In the genomic region with DNA sequence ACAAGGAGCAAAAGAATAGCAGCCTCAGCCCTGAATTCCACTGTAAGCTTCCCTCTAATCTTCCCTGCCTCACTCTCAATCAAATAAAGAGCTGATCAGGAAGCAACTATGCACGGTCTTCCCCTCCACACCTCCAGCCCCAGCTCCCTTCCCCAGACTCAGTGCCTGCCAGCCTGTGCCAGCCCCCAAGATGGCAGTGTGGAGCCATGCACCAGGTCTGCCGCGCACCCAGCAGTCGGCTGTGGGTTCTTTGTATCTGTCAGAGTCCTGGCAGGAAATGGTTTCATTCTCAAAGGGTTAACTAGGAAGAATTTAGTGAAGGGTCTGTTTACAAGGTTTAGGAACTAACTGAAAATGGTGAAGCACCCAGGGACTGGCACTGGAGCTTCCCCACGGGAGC, we compare ENCODE assay signal across 8 cellular contexts.
A peak's percentile ranks its signal among the peaks of the same experiment; 100 is the strongest.
DNase-seq lines count a peak whose midpoint lies in the region; ATAC-seq, FAIRE-seq and TF ChIP-seq lines count a peak whose summit lies in the region.
"Not testable (repeated sequence)": the region's sequence is repeated elsewhere in the genome, so short reads cannot be mapped to it uniquely, and the experiment has no call there.

No MANE protein-coding gene starts in this region.

- not testable (repeated sequence) for H3K79me2 ChIP-seq in DND-41 (ENCODE audit: insufficient read depth, low read length); mammary epithelial cell (ENCODE audit: insufficient read depth, low read length); osteoblast (ENCODE audit: insufficient read depth, low read length)

- not testable (repeated sequence) for H3K36me3 Mint-ChIP-seq in activated CD8-positive, alpha-beta T cell treated with anti-CD3 and anti-CD28 coated beads for 36 hours (ENCODE audit: low read depth)

- H3K9me3 ChIP-seq in DND-41 (ENCODE audit: insufficient read depth, low read length, severe bottlenecking); MG63; mammary epithelial cell (replicated peaks; ENCODE audit: insufficient read depth, low read length); osteoblast (ENCODE audit: low read depth, low read length): not testable (repeated sequence)

- H3K4me2 ChIP-seq in DND-41 (ENCODE audit: insufficient read depth, low read length), result peak overlapping the region; percentile 34; the same call in 1 of the 2 replicates
- not testable (repeated sequence) for H3K4me2 ChIP-seq in mammary epithelial cell (ENCODE audit: insufficient read depth, low read depth, low read length)
- H3K4me2 ChIP-seq in osteoblast (ENCODE audit: insufficient read depth, low read length), result peak overlapping the region; percentile 51

- not testable (repeated sequence) for H3K27ac Mint-ChIP-seq in activated CD8-positive, alpha-beta T cell treated with anti-CD3 and anti-CD28 coated beads for 36 hours; stimulated activated naive CD8-positive, alpha-beta T cell treated with anti-CD3 and anti-CD28 coated beads, Interleukin-15, amount 100 ng/mL, for 72 hours

- not testable (repeated sequence) for H3K9me3 Mint-ChIP-seq in activated CD8-positive, alpha-beta T cell treated with anti-CD3 and anti-CD28 coated beads for 36 hours; stimulated activated naive CD8-positive, alpha-beta T cell treated with anti-CD3 and anti-CD28 coated beads, Interleukin-15, amount 100 ng/mL, for 72 hours

- not testable (repeated sequence) for H3K4me1 Mint-ChIP-seq in activated CD8-positive, alpha-beta T cell treated with anti-CD3 and anti-CD28 coated beads for 36 hours (ENCODE audit: low read depth); stimulated activated naive CD8-positive, alpha-beta T cell treated with anti-CD3 and anti-CD28 coated beads, Interleukin-15, amount 100 ng/mL, for 72 hours

- H3K4me3 Mint-ChIP-seq in activated CD8-positive, alpha-beta T cell treated with anti-CD3 and anti-CD28 coated beads for 36 hours; stimulated activated naive CD8-positive, alpha-beta T cell treated with anti-CD3 and anti-CD28 coated beads, Interleukin-15, amount 100 ng/mL, for 72 hours: not testable (repeated sequence)

- H2AFZ ChIP-seq in DND-41 (ENCODE audit: low read depth, low read length), result peak overlapping the region; percentile 54
- peak overlapping the region; percentile 74 for H2AFZ ChIP-seq in mammary epithelial cell (ENCODE audit: low read depth, low read length)
- not testable (repeated sequence) for H2AFZ ChIP-seq in osteoblast (ENCODE audit: low read length)

- 0% methylated on average over 2 of the region's 5 CpGs for WGBS in mammary epithelial cell (ENCODE audit: low coverage, missing lambda C conversion rate)

- dilution Hi-C loops in mammary epithelial cell (cut with HindIII; ENCODE audit: low sequenced_read_pairs), result not testable (repeated sequence)

- not testable (repeated sequence) for H3K4me3 ChIP-seq in DND-41 (ENCODE audit: low read depth in 1 of 2, low read length in 2 of 2); MG63; mammary epithelial cell (replicated peaks in 1 of 3; ENCODE audit: insufficient read depth in 1 of 3, low read depth in 2 of 3, low read length in 3 of 3); osteoblast (ENCODE audit: insufficient read depth, low read length)

- H3K9ac ChIP-seq in DND-41 (ENCODE audit: low read depth, low read length); mammary epithelial cell (ENCODE audit: insufficient read depth, low read length): not testable (repeated sequence)

- H3K27me3 Mint-ChIP-seq in activated CD8-positive, alpha-beta T cell treated with anti-CD3 and anti-CD28 coated beads for 36 hours; stimulated activated naive CD8-positive, alpha-beta T cell treated with anti-CD3 and anti-CD28 coated beads, Interleukin-15, amount 100 ng/mL, for 72 hours: not testable (repeated sequence)

- H3K27me3 ChIP-seq in DND-41 (ENCODE audit: insufficient read depth, low read length, poor library complexity); MG63; mammary epithelial cell (ENCODE audit: insufficient read depth, low read length); osteoblast (ENCODE audit: insufficient read depth, low read length): not testable (repeated sequence)

- H3K27ac ChIP-seq in DND-41 (ENCODE audit: low read length); mammary epithelial cell (ENCODE audit: insufficient read depth, low read depth, low read length); osteoblast (ENCODE audit: low read depth, low read length): not testable (repeated sequence)

- not testable (repeated sequence) for BruUV-seq in mammary epithelial cell (replicated peaks; lab: Mats Ljungman, UMichigan)

- not testable (repeated sequence) for H4K20me1 ChIP-seq in DND-41 (ENCODE audit: insufficient read depth, low read length); mammary epithelial cell (ENCODE audit: insufficient read depth, low read length); osteoblast (ENCODE audit: insufficient read depth, low read length)

- CTCF ChIA-PET in activated CD8-positive, alpha-beta T cell treated with anti-CD3 and anti-CD28 coated beads for 36 hours (lab: Charles Lee), result interaction anchor here (0.5 to 1.5 kb wide), 7 partner anchors 11 to 319 kb away, joined by 3 to 5 read pairs (median 4); no protein-coding TSS in a partner anchor
- CTCF ChIA-PET in mammary epithelial cell (lab: Charles Lee; ENCODE audit: low non-redundant PET), result interaction anchor here (0.6 kb wide), 1 partner anchor 261 kb away, joined by 5 read pairs; the partner anchor contains the start of gene METTL14

- H3K36me3 ChIP-seq in DND-41 (ENCODE audit: insufficient read depth, low read length); MG63; mammary epithelial cell (ENCODE audit: insufficient read depth, low read length); osteoblast (ENCODE audit: insufficient read depth, low read length): not testable (repeated sequence)

- intact Hi-C loops in activated CD8-positive, alpha-beta T cell treated with anti-CD3 and anti-CD28 coated beads for 36 hours (cut with micrococcal nuclease); left ventricle myocardium superior (cut with micrococcal nuclease): not testable (repeated sequence)
- intact Hi-C loops in mammary epithelial cell (cut with micrococcal nuclease), result loop anchor here (10.0 kb wide), 1 partner anchor 81 kb away; no protein-coding TSS in a partner anchor

- ATAC-seq in DND-41 (ENCODE audit: insufficient read depth, low read depth); activated CD8-positive, alpha-beta T cell treated with anti-CD3 and anti-CD28 coated beads for 36 hours; left ventricle myocardium superior; stimulated activated naive CD8-positive, alpha-beta T cell treated with anti-CD3 and anti-CD28 coated beads, Interleukin-15, amount 100 ng/mL, for 72 hours: not testable (repeated sequence)

- in situ Hi-C loops in mammary epithelial cell (cut with MboI; ENCODE audit: low sequenced_read_pairs in 2 of 2), result not testable (repeated sequence)

- peak; percentile 83 for DNase-seq in DND-41
- peak; percentile 78 for DNase-seq in MG63
- DNase-seq in RCC 7860 (ENCODE audit: low spot score), result peak; percentile 29
- peak; percentile 69 for DNase-seq in activated CD8-positive, alpha-beta T cell treated with anti-CD3 and anti-CD28 coated beads for 36 hours
- peak; percentile 39 for DNase-seq in mammary epithelial cell
- peak; percentile 62 for DNase-seq in left ventricle myocardium superior
- DNase-seq in osteoblast (ENCODE audit: insufficient read length, low spot score, missing footprints), result peak; percentile 25
- peak; percentile 39 to 69 for DNase-seq in stimulated activated naive CD8-positive, alpha-beta T cell treated with anti-CD3 and anti-CD28 coated beads, Interleukin-15, amount 100 ng/mL, for 72 hours

- TF ChIP-seq CTCF in DND-41 (IDR thresholded peaks at IDR 0.05; ENCODE audit: borderline replicate concordance, extremely low read depth, low read length, poor library complexity, severe bottlenecking) (peak; percentile 60), mammary epithelial cell (conservative IDR thresholded peaks at IDR 0.05 in 1 of 2, IDR thresholded peaks at IDR 0.05 in 1 of 2; ENCODE audit: extremely low read depth in 1 of 2, insufficient read depth in 1 of 2, low read depth in 1 of 2, low read length in 2 of 2) (peak; percentile 44 to 64), osteoblast (IDR thresholded peaks at IDR 0.05; ENCODE audit: extremely low read depth, low read depth, low read length) (peak; percentile 43)
- peak; percentile 37 for TF ChIP-seq CTCF in activated CD8-positive, alpha-beta T cell treated with anti-CD3 and anti-CD28 coated beads for 36 hours (IDR thresholded peaks at IDR 0.05)

- FAIRE-seq in RCC 7860 (lab: Jason Lieb, UNC), result not testable (repeated sequence)

- POLR2A ChIA-PET in activated CD8-positive, alpha-beta T cell treated with anti-CD3 and anti-CD28 coated beads for 36 hours (lab: Charles Lee), result not testable (repeated sequence)

- H3K4me1 ChIP-seq in DND-41 (ENCODE audit: insufficient read depth, low read length); mammary epithelial cell (ENCODE audit: insufficient read depth, low read length); osteoblast (ENCODE audit: insufficient read depth, low read length): not testable (repeated sequence)

Comparison
In these comparisons a context has a peak if more than half of its experiments do, and no peak if none do; other contexts are left out.
1. DNase-seq: peak in every context shown above with its lines; median percentile 83 in DND-41; 78 in MG63; 69 in activated CD8-positive, alpha-beta T cell treated with anti-CD3 and anti-CD28 coated beads for 36 hours; 62 in left ventricle myocardium superior; 54 in stimulated activated naive CD8-positive, alpha-beta T cell treated with anti-CD3 and anti-CD28 coated beads, Interleukin-15, amount 100 ng/mL, for 72 hours; 39 in mammary epithelial cell; 29 in RCC 7860; 25 in osteoblast.